In genomic region chr16:71585318-71585703, GRCh38 we compare ENCODE assay signal across 1 cellular context.
TF ChIP-seq lines count a peak whose summit lies in the region.

No MANE protein-coding gene starts in this region.

TF ChIP-seq in HepG2, 621 proteins besides CTCF, POLR2A, EP300 and RAD21 (continued from another document):
- TF ChIP-seq RCOR2 (CRISPR knock-in tag; IDR thresholded peaks at IDR 0.05) (0 out of 2 replicates have a peak, but pooled peaks have one; percentile 72), SMAD3 (CRISPR knock-in tag; IDR thresholded peaks at IDR 0.05) (peak; percentile 67; the same call in 1 of the 2 replicates), XBP1 (CRISPR knock-in tag; IDR thresholded peaks at IDR 0.05) (no peak), BCL6 (CRISPR knock-in tag; IDR thresholded peaks at IDR 0.05) (peak; percentile 40; the same call in 1 of the 2 replicates), ZNF292 (CRISPR knock-in tag; IDR thresholded peaks at IDR 0.05; ENCODE audit: borderline replicate concordance, low read depth) (peak; percentile 80), ZNF687 (CRISPR knock-in tag; IDR thresholded peaks at IDR 0.05) (no peak), REST (IDR thresholded peaks at IDR 0.05; ENCODE audit: borderline replicate concordance in 1 of 2, low read depth in 1 of 2, low read length in 2 of 2) (0 out of 4 replicates have a peak, but pooled peaks of 1 of the 2 experiments have one; percentile 28), ELF3 (CRISPR knock-in tag; IDR thresholded peaks at IDR 0.05) (peak; percentile 99), YY1 (IDR thresholded peaks at IDR 0.05; ENCODE audit: insufficient read depth, insufficient replicate concordance, low read depth, low read length) (peak; percentile 30), HBP1 (CRISPR knock-in tag; IDR thresholded peaks at IDR 0.05; ENCODE audit: low read depth) (0 out of 2 replicates have a peak, but pooled peaks have one; percentile 49), SAFB2 (CRISPR knock-in tag; IDR thresholded peaks at IDR 0.05; ENCODE audit: borderline replicate concordance, low read depth) (no peak), ZKSCAN8 (CRISPR knock-in tag; IDR thresholded peaks at IDR 0.05; ENCODE audit: borderline replicate concordance) (peak; percentile 74; the same call in 1 of the 2 replicates), ZNF580 (CRISPR knock-in tag; IDR thresholded peaks at IDR 0.05; ENCODE audit: borderline replicate concordance, low read depth) (0 out of 2 replicates have a peak, but pooled peaks have one; percentile 25), NR2C2 (CRISPR knock-in tag; IDR thresholded peaks at IDR 0.05; ENCODE audit: borderline replicate concordance) (peak; percentile 59; the same call in 1 of the 2 replicates), HMGXB4 (CRISPR knock-in tag; IDR thresholded peaks at IDR 0.05; ENCODE audit: borderline replicate concordance in 1 of 2, low read depth in 1 of 2) (0 out of 4 replicates have a peak, but pooled peaks of 1 of the 2 experiments have one; percentile 8), PHF21A (CRISPR knock-in tag; IDR thresholded peaks at IDR 0.05) (peak; percentile 74), SNAPC5 (CRISPR knock-in tag; IDR thresholded peaks at IDR 0.05; ENCODE audit: borderline replicate concordance) (peak; percentile 54; the same call in 1 of the 2 replicates), ZNF562 (CRISPR knock-in tag; IDR thresholded peaks at IDR 0.05; ENCODE audit: borderline replicate concordance) (no peak), SOX6 (IDR thresholded peaks at IDR 0.05) (no peak), SOX6 (CRISPR knock-in tag; IDR thresholded peaks at IDR 0.05) (peak; percentile 78), MAFG (CRISPR knock-in tag; IDR thresholded peaks at IDR 0.05) (no peak), HMGXB3 (CRISPR knock-in tag; IDR thresholded peaks at IDR 0.05; ENCODE audit: borderline replicate concordance) (0 out of 2 replicates have a peak, but pooled peaks have one; percentile 19), LCORL (IDR thresholded peaks at IDR 0.05) (no peak), LCORL (CRISPR knock-in tag; IDR thresholded peaks at IDR 0.05) (0 out of 2 replicates have a peak, but pooled peaks have one; percentile 32), FOXP4 (CRISPR knock-in tag; IDR thresholded peaks at IDR 0.05) (peak; percentile 96), MNT (IDR thresholded peaks at IDR 0.05) (no peak), STAT6 (CRISPR knock-in tag; IDR thresholded peaks at IDR 0.05; ENCODE audit: borderline replicate concordance) (no peak), ZNF460 (CRISPR knock-in tag; IDR thresholded peaks at IDR 0.05; ENCODE audit: borderline replicate concordance) (no peak)
